Comparison of ENCODE assay signal across 1 cellular context in the genomic region with DNA sequence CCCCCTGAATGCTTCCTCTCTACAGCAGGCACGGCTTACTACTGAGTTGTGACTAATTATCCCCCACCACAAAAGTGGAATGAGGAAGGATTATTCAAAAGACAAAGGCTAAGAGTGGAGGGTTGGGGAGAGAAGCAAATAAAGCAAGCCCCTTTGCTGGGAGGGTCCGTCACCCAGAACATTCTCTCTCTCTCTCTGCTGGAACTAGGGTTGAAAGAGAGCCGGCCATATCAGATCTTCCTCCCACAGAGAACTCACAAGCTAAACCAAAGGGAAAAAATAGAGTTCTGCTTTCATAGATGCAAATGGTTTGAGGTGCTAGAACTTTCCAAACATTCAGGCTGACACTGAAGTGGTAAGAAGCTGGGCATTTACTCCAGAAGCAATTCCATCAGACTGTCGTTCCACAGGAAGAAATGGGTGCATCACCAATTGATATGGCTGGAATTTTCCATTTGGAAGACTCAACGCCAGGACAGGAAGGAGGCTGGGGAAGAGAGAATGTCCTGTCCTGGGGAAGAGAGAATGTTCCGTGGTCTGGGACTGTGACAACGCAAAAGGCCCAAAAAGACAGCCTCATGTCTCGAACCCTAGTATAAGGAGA.
TF ChIP-seq lines count a peak whose summit lies in the region.

No MANE protein-coding gene starts in this region.

TF ChIP-seq in HepG2, 621 proteins besides CTCF, POLR2A, EP300 and RAD21 (continued from another document):
- TF ChIP-seq, protein P1, sequence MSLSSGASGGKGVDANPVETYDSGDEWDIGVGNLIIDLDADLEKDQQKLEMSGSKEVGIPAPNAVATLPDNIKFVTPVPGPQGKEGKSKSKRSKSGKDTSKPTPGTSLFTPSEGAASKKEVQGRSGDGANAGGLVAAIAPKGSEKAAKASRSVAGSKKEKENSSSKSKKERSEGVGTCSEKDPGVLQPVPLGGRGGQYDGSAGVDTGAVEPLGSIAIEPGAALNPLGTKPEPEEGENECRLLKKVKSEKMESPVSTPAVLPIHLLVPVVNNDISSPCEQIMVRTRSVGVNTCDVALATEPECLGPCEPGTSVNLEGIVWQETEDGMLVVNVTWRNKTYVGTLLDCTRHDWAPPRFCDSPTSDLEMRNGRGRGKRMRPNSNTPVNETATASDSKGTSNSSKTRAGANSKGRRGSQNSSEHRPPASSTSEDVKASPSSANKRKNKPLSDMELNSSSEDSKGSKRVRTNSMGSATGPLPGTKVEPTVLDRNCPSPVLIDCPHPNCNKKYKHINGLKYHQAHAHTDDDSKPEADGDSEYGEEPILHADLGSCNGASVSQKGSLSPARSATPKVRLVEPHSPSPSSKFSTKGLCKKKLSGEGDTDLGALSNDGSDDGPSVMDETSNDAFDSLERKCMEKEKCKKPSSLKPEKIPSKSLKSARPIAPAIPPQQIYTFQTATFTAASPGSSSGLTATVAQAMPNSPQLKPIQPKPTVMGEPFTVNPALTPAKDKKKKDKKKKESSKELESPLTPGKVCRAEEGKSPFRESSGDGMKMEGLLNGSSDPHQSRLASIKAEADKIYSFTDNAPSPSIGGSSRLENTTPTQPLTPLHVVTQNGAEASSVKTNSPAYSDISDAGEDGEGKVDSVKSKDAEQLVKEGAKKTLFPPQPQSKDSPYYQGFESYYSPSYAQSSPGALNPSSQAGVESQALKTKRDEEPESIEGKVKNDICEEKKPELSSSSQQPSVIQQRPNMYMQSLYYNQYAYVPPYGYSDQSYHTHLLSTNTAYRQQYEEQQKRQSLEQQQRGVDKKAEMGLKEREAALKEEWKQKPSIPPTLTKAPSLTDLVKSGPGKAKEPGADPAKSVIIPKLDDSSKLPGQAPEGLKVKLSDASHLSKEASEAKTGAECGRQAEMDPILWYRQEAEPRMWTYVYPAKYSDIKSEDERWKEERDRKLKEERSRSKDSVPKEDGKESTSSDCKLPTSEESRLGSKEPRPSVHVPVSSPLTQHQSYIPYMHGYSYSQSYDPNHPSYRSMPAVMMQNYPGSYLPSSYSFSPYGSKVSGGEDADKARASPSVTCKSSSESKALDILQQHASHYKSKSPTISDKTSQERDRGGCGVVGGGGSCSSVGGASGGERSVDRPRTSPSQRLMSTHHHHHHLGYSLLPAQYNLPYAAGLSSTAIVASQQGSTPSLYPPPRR (CRISPR knock-in tag; IDR thresholded peaks at IDR 0.05; ENCODE audit: borderline replicate concordance), result no peak
- no peak for TF ChIP-seq POGZ (CRISPR knock-in tag; IDR thresholded peaks at IDR 0.05)
- no peak for TF ChIP-seq ZNF274 (CRISPR knock-in tag; IDR thresholded peaks at IDR 0.05)
- TF ChIP-seq ZNF484 (CRISPR knock-in tag; IDR thresholded peaks at IDR 0.05; ENCODE audit: borderline replicate concordance, low read depth), result no peak
- no peak for TF ChIP-seq ZNF446 (CRISPR knock-in tag; IDR thresholded peaks at IDR 0.05)
- TF ChIP-seq, protein P2, sequence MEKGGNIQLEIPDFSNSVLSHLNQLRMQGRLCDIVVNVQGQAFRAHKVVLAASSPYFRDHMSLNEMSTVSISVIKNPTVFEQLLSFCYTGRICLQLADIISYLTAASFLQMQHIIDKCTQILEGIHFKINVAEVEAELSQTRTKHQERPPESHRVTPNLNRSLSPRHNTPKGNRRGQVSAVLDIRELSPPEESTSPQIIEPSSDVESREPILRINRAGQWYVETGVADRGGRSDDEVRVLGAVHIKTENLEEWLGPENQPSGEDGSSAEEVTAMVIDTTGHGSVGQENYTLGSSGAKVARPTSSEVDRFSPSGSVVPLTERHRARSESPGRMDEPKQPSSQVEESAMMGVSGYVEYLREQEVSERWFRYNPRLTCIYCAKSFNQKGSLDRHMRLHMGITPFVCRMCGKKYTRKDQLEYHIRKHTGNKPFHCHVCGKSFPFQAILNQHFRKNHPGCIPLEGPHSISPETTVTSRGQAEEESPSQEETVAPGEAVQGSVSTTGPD (CRISPR knock-in tag; IDR thresholded peaks at IDR 0.05), result no peak
- no peak for TF ChIP-seq ZNF337 (CRISPR knock-in tag; IDR thresholded peaks at IDR 0.05; ENCODE audit: borderline replicate concordance, low read depth)
- no peak for TF ChIP-seq ZMYM2 (CRISPR knock-in tag; IDR thresholded peaks at IDR 0.05)
- no peak for TF ChIP-seq SMARCC2 (IDR thresholded peaks at IDR 0.05)
- TF ChIP-seq RNF2 (conservative IDR thresholded peaks at IDR 0.05; ENCODE audit: low read depth), result no peak
- TF ChIP-seq, protein P3, sequence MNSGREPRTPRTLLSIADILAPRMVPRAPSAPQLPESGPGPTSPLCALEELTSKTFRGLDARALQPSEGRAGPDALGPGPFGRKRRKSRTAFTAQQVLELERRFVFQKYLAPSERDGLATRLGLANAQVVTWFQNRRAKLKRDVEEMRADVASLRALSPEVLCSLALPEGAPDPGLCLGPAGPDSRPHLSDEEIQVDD (CRISPR knock-in tag; IDR thresholded peaks at IDR 0.05; ENCODE audit: borderline replicate concordance), result no peak
- TF ChIP-seq, protein P4, sequence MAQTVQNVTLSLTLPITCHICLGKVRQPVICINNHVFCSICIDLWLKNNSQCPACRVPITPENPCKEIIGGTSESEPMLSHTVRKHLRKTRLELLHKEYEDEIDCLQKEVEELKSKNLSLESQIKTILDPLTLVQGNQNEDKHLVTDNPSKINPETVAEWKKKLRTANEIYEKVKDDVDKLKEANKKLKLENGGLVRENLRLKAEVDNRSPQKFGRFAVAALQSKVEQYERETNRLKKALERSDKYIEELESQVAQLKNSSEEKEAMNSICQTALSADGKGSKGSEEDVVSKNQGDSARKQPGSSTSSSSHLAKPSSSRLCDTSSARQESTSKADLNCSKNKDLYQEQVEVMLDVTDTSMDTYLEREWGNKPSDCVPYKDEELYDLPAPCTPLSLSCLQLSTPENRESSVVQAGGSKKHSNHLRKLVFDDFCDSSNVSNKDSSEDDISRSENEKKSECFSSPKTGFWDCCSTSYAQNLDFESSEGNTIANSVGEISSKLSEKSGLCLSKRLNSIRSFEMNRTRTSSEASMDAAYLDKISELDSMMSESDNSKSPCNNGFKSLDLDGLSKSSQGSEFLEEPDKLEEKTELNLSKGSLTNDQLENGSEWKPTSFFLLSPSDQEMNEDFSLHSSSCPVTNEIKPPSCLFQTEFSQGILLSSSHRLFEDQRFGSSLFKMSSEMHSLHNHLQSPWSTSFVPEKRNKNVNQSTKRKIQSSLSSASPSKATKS (CRISPR knock-in tag; IDR thresholded peaks at IDR 0.05), result no peak
- TF ChIP-seq CHD2 (IDR thresholded peaks at IDR 0.05; ENCODE audit: low read depth, low read length), result no peak
- TF ChIP-seq, protein P5, sequence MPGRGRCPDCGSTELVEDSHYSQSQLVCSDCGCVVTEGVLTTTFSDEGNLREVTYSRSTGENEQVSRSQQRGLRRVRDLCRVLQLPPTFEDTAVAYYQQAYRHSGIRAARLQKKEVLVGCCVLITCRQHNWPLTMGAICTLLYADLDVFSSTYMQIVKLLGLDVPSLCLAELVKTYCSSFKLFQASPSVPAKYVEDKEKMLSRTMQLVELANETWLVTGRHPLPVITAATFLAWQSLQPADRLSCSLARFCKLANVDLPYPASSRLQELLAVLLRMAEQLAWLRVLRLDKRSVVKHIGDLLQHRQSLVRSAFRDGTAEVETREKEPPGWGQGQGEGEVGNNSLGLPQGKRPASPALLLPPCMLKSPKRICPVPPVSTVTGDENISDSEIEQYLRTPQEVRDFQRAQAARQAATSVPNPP (CRISPR knock-in tag; IDR thresholded peaks at IDR 0.05), result no peak
- TF ChIP-seq, protein P6, sequence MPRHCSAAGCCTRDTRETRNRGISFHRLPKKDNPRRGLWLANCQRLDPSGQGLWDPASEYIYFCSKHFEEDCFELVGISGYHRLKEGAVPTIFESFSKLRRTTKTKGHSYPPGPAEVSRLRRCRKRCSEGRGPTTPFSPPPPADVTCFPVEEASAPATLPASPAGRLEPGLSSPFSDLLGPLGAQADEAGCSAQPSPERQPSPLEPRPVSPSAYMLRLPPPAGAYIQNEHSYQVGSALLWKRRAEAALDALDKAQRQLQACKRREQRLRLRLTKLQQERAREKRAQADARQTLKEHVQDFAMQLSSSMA (CRISPR knock-in tag; IDR thresholded peaks at IDR 0.05), result 0 out of 2 replicates have a peak, but pooled peaks have one; percentile 55
- TF ChIP-seq ZNF747 (CRISPR knock-in tag; IDR thresholded peaks at IDR 0.05; ENCODE audit: borderline replicate concordance), result no peak
- TF ChIP-seq KDM4B (CRISPR knock-in tag; IDR thresholded peaks at IDR 0.05), result no peak
- no peak for TF ChIP-seq CHCHD3 (CRISPR knock-in tag; IDR thresholded peaks at IDR 0.05)
- no peak for TF ChIP-seq NBN (conservative IDR thresholded peaks at IDR 0.05)
- TF ChIP-seq SMYD3 (CRISPR knock-in tag; IDR thresholded peaks at IDR 0.05), result no peak
- no peak for TF ChIP-seq KDM2A (CRISPR knock-in tag; IDR thresholded peaks at IDR 0.05; ENCODE audit: borderline replicate concordance, low read depth)
- no peak for TF ChIP-seq ZSCAN31 (CRISPR knock-in tag; IDR thresholded peaks at IDR 0.05; ENCODE audit: low read depth)
- TF ChIP-seq, protein P7, sequence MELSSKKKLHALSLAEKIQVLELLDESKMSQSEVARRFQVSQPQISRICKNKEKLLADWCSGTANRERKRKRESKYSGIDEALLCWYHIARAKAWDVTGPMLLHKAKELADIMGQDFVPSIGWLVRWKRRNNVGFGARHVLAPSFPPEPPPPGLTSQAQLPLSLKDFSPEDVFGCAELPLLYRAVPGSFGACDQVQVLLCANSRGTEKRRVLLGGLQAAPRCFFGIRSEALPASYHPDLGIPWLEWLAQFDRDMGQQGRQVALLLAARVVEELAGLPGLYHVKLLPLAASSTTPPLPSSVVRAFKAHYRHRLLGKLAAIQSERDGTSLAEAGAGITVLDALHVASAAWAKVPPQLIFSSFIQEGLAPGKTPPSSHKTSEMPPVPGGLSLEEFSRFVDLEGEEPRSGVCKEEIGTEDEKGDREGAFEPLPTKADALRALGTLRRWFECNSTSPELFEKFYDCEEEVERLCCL (CRISPR knock-in tag; IDR thresholded peaks at IDR 0.05; ENCODE audit: borderline replicate concordance), result no peak
- TF ChIP-seq, protein P8, sequence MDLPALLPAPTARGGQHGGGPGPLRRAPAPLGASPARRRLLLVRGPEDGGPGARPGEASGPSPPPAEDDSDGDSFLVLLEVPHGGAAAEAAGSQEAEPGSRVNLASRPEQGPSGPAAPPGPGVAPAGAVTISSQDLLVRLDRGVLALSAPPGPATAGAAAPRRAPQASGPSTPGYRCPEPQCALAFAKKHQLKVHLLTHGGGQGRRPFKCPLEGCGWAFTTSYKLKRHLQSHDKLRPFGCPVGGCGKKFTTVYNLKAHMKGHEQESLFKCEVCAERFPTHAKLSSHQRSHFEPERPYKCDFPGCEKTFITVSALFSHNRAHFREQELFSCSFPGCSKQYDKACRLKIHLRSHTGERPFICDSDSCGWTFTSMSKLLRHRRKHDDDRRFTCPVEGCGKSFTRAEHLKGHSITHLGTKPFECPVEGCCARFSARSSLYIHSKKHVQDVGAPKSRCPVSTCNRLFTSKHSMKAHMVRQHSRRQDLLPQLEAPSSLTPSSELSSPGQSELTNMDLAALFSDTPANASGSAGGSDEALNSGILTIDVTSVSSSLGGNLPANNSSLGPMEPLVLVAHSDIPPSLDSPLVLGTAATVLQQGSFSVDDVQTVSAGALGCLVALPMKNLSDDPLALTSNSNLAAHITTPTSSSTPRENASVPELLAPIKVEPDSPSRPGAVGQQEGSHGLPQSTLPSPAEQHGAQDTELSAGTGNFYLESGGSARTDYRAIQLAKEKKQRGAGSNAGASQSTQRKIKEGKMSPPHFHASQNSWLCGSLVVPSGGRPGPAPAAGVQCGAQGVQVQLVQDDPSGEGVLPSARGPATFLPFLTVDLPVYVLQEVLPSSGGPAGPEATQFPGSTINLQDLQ (CRISPR knock-in tag; IDR thresholded peaks at IDR 0.05), result no peak
- TF ChIP-seq NR2F6 (IDR thresholded peaks at IDR 0.05), result no peak
- no peak for TF ChIP-seq NR2F6 (CRISPR knock-in tag; IDR thresholded peaks at IDR 0.05)
- TF ChIP-seq SETDB1 (CRISPR knock-in tag; IDR thresholded peaks at IDR 0.05; ENCODE audit: borderline replicate concordance), result no peak
- TF ChIP-seq, protein P9, sequence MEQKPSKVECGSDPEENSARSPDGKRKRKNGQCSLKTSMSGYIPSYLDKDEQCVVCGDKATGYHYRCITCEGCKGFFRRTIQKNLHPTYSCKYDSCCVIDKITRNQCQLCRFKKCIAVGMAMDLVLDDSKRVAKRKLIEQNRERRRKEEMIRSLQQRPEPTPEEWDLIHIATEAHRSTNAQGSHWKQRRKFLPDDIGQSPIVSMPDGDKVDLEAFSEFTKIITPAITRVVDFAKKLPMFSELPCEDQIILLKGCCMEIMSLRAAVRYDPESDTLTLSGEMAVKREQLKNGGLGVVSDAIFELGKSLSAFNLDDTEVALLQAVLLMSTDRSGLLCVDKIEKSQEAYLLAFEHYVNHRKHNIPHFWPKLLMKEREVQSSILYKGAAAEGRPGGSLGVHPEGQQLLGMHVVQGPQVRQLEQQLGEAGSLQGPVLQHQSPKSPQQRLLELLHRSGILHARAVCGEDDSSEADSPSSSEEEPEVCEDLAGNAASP (CRISPR knock-in tag; IDR thresholded peaks at IDR 0.05; ENCODE audit: borderline replicate concordance), result no peak
- TF ChIP-seq NFIC (IDR thresholded peaks at IDR 0.05; ENCODE audit: low read length), result no peak
- TF ChIP-seq, protein P10, sequence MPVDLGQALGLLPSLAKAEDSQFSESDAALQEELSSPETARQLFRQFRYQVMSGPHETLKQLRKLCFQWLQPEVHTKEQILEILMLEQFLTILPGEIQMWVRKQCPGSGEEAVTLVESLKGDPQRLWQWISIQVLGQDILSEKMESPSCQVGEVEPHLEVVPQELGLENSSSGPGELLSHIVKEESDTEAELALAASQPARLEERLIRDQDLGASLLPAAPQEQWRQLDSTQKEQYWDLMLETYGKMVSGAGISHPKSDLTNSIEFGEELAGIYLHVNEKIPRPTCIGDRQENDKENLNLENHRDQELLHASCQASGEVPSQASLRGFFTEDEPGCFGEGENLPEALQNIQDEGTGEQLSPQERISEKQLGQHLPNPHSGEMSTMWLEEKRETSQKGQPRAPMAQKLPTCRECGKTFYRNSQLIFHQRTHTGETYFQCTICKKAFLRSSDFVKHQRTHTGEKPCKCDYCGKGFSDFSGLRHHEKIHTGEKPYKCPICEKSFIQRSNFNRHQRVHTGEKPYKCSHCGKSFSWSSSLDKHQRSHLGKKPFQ (CRISPR knock-in tag; IDR thresholded peaks at IDR 0.05; ENCODE audit: insufficient replicate concordance), result no peak
